Comparison of ENCODE assay signal across 22 cellular contexts in the genomic region with DNA sequence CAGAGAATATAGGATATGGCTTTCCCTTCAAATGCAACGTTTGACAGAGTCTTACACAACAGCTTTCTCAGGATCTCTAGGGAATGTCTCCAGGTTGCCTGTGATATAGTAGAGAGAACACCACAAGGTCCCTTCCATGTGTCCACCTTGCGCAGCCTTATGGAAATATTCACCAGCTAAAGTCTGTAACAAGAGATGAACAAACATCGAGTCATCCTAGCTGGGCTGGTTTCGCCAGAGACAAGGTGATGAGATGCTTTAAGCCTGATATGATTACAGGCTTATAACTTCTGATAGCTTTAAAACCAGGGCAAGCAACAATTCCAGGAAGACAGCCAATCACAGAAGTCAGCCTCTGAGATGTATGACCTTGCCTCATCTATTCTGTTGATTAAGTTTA.
DNase-seq lines count a peak whose midpoint lies in the region; ATAC-seq, FAIRE-seq and TF ChIP-seq lines count a peak whose summit lies in the region.
"Had no signal": no experiment of that assay in that cellular context is flagged by ENCODE, and none has a peak within 500 bp of the region (broad histone marks: within the 10 kb centered on the region; RNA-seq: fewer than 3 reads in every experiment).

No MANE protein-coding gene starts in this region.

- intact Hi-C loops in activated CD8-positive, alpha-beta T cell treated with anti-CD3 and anti-CD28 coated beads for 36 hours (cut with micrococcal nuclease): no loop called here

- POLR2A ChIA-PET in activated CD8-positive, alpha-beta T cell treated with anti-CD3 and anti-CD28 coated beads for 36 hours (lab: Charles Lee): no interaction called here

- peaks cover 65% of the 10 kb centered on the region for H3K36me3 Mint-ChIP-seq in activated CD8-positive, alpha-beta T cell treated with anti-CD3 and anti-CD28 coated beads for 36 hours (ENCODE audit: low read depth)

- no peak overlapping the region for H2AFZ ChIP-seq in keratinocyte (ENCODE audit: control insufficient read depth, low read length)
- H2AFZ ChIP-seq: PC-9 had no signal

- dilution Hi-C loops in keratinocyte (cut with MboI; ENCODE audit: extremely low pct_ligation_motif_present, low sequenced_read_pairs): no loop called here

- no peak overlapping the region for H3K4me2 ChIP-seq in keratinocyte (ENCODE audit: control insufficient read depth, extremely low read depth, insufficient read depth, low read depth, low read length)
- H3K4me2 ChIP-seq: BLaER1 treated with 17β-estradiol and CSF1 and Interleukin-3, amounts not matched to agents 10 nM and 100 nM; PC-9 had no signal

- in situ Hi-C loops in brain microvascular endothelial cell (cut with HindIII; ENCODE audit: low pct_ligation_motif_present, low sequenced_read_pairs): no loop called here

- CTCF ChIA-PET in activated CD8-positive, alpha-beta T cell treated with anti-CD3 and anti-CD28 coated beads for 36 hours (lab: Charles Lee): no interaction called here

- no peaks in the 10 kb centered on the region for H3K9me1 ChIP-seq in keratinocyte (ENCODE audit: control insufficient read depth, extremely low read depth, insufficient read depth, low read length)

- no peak overlapping the region for H3K4me3 Mint-ChIP-seq in activated CD8-positive, alpha-beta T cell treated with anti-CD3 and anti-CD28 coated beads for 36 hours
- H3K4me3 Mint-ChIP-seq: IgD-negative memory B cell had no signal

- H3K9me3 Mint-ChIP-seq in activated CD8-positive, alpha-beta T cell treated with anti-CD3 and anti-CD28 coated beads for 36 hours: peaks cover 2% of the 10 kb centered on the region
- H3K9me3 Mint-ChIP-seq: IgD-negative memory B cell had no signal

- no peaks in the 10 kb centered on the region for H3K9me3 ChIP-seq in keratinocyte (ENCODE audit: control insufficient read depth, low read depth, low read length)

- H3K4me3 ChIP-seq in brain microvascular endothelial cell (ENCODE audit: low read depth, low read length): no peak overlapping the region
- no peak overlapping the region for H3K4me3 ChIP-seq in keratinocyte (ENCODE audit: control insufficient read depth in 2 of 3, extremely low read depth in 1 of 3, insufficient read depth in 2 of 3, low read depth in 1 of 3, low read length in 3 of 3)
- H3K4me3 ChIP-seq: BLaER1 treated with 17β-estradiol and CSF1 and Interleukin-3, amounts not matched to agents 10 nM and 100 nM; PC-9 had no signal

- H3K4me1 Mint-ChIP-seq in activated CD8-positive, alpha-beta T cell treated with anti-CD3 and anti-CD28 coated beads for 36 hours (ENCODE audit: low read depth): peaks cover 3% of the 10 kb centered on the region

- peak; percentile 84 for FAIRE-seq in keratinocyte (lab: Jason Lieb, UNC)
- FAIRE-seq: G401.6, GM12892 had no signal

- DNase-seq in ELR (ENCODE audit: low read depth) (peak; percentile 57), LHCN-M2 (ENCODE audit: low read depth) (peak; percentile 21), brain microvascular endothelial cell (peak; percentile 32), keratinocyte (ENCODE audit: low read depth, low spot score) (peak; percentile 9), NCI-H1048 (lab: John Stamatoyannopoulos, UW) (no peak)
- no peak for DNase-seq in activated naive CD4-positive, alpha-beta T cell (lab: John Stamatoyannopoulos, UW)
- DNase-seq in activated CD8-positive, alpha-beta T cell treated with anti-CD3 and anti-CD28 coated beads for 36 hours: no peak
- DNase-seq: DMS153, GOT3, MV-4-11, NCI-H1436 treated with DMSO at 0.1 percent for 48 hours, NCI-H2081, NCI-H2227 treated with DMSO at 0.1 percent for 48 hours, NCI-H526 treated with DMSO at 0.1 percent for 48 hours, Right ventricle myocardium superior had no signal

- peaks cover 5% of the 10 kb centered on the region for H3K4me1 ChIP-seq in keratinocyte (ENCODE audit: control insufficient read depth, extremely low read depth, insufficient read depth, low read length)

- no peaks in the 10 kb centered on the region for H3K27me3 Mint-ChIP-seq in activated CD8-positive, alpha-beta T cell treated with anti-CD3 and anti-CD28 coated beads for 36 hours
- H3K27me3 Mint-ChIP-seq: IgD-negative memory B cell had no signal

- no peak overlapping the region for H3K27ac Mint-ChIP-seq in activated CD8-positive, alpha-beta T cell treated with anti-CD3 and anti-CD28 coated beads for 36 hours

- H3K27me3 ChIP-seq in brain microvascular endothelial cell (replicated peaks) (no peaks in the 10 kb centered on the region), keratinocyte (ENCODE audit: control insufficient read depth, extremely low read depth, insufficient read depth, low read length) (no peaks in the 10 kb centered on the region)
- H3K27me3 ChIP-seq: BLaER1 treated with 17β-estradiol and CSF1 and Interleukin-3, amounts not matched to agents 10 nM and 100 nM had no signal

- H3K27ac ChIP-seq in brain microvascular endothelial cell: no peak overlapping the region
- H3K27ac ChIP-seq in keratinocyte (ENCODE audit: control insufficient read depth, insufficient read depth, low read length): no peak overlapping the region
- H3K27ac ChIP-seq: BLaER1 treated with 17β-estradiol and CSF1 and Interleukin-3, amounts not matched to agents 10 nM and 100 nM; PC-9 had no signal

- no peak for TF ChIP-seq CTCF in brain microvascular endothelial cell (IDR thresholded peaks at IDR 0.05; ENCODE audit: low read depth, low read length, missing control alignments)
- no peak for TF ChIP-seq CTCF in keratinocyte (optimal IDR thresholded peaks at IDR 0.05 in 1 of 3, IDR thresholded peaks at IDR 0.05 in 1 of 3, conservative IDR thresholded peaks at IDR 0.05 in 1 of 3; ENCODE audit: extremely low read depth in 1 of 3, insufficient read depth in 2 of 3, low read length in 3 of 3)
- no peak for TF ChIP-seq CTCF in activated CD8-positive, alpha-beta T cell treated with anti-CD3 and anti-CD28 coated beads for 36 hours (IDR thresholded peaks at IDR 0.05)

- no peak overlapping the region for H3K9ac ChIP-seq in keratinocyte (ENCODE audit: control insufficient read depth, extremely low read depth, insufficient read depth, low read length)
- H3K9ac ChIP-seq: BLaER1 treated with 17β-estradiol and CSF1 and Interleukin-3, amounts not matched to agents 10 nM and 100 nM had no signal

- ATAC-seq in activated CD8-positive, alpha-beta T cell treated with anti-CD3 and anti-CD28 coated beads for 36 hours: no peak
- no peak for ATAC-seq in GM19023 (IDR thresholded peaks at IDR 0.05; ENCODE audit: unreplicated experiment)
- ATAC-seq: SK-N-SH treated with all-trans-retinoic acid at 6 μM for 48 hours had no signal

- H3K79me2 ChIP-seq in keratinocyte (ENCODE audit: control insufficient read depth, insufficient read depth, low read length): no peaks in the 10 kb centered on the region

- H4K20me1 ChIP-seq in keratinocyte (ENCODE audit: control insufficient read depth, extremely low read depth, insufficient read depth, low read length): no peaks in the 10 kb centered on the region
- H4K20me1 ChIP-seq: BLaER1 treated with 17β-estradiol and CSF1 and Interleukin-3, amounts not matched to agents 10 nM and 100 nM had no signal

- H3K36me3 ChIP-seq in brain microvascular endothelial cell (replicated peaks) (no peaks in the 10 kb centered on the region), keratinocyte (ENCODE audit: control insufficient read depth in 2 of 2, extremely low read depth in 1 of 2, insufficient read depth in 2 of 2, low read length in 2 of 2) (peaks cover 5 to 11% of the 10 kb centered on the region in 2 experiments)

Comparison
In these comparisons a context has a peak if more than half of its experiments do, and no peak if none do; other contexts are left out.
1. DNase-seq: peak in ELR (single experiment), LHCN-M2 (single experiment), brain microvascular endothelial cell (single experiment) and keratinocyte (single experiment); none in activated naive CD4-positive, alpha-beta T cell (0 of 4), activated CD8-positive, alpha-beta T cell treated with anti-CD3 and anti-CD28 coated beads for 36 hours (single experiment) and NCI-H1048 (single experiment).